1 cellular context compared by ENCODE assay signal in the genomic region with DNA sequence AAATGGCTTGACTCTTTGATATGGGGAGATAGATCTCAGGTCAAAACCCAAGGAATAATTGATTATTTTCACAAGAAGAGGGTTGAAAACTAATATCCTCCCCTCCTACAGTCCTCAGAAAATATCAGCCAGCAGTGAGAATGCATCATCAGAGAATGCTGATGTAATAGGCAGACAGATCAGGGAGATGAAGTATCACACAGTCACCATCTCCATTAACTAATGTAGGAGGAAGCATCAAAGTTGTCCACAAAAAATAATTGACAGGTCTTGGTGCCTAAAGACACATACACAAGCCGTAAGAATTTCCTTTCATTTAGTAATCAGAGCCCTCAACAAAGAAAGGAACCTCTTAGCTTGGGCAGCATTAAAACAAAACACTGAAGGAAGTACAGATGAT.
TF ChIP-seq lines count a peak whose summit lies in the region.

No MANE protein-coding gene starts in this region.

TF ChIP-seq in IMR-90, 13 proteins besides CTCF, POLR2A, EP300 and RAD21 (continued from another document):
- TF ChIP-seq, protein P1, sequence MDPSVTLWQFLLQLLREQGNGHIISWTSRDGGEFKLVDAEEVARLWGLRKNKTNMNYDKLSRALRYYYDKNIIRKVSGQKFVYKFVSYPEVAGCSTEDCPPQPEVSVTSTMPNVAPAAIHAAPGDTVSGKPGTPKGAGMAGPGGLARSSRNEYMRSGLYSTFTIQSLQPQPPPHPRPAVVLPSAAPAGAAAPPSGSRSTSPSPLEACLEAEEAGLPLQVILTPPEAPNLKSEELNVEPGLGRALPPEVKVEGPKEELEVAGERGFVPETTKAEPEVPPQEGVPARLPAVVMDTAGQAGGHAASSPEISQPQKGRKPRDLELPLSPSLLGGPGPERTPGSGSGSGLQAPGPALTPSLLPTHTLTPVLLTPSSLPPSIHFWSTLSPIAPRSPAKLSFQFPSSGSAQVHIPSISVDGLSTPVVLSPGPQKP (IDR thresholded peaks at IDR 0.05; ENCODE audit: borderline replicate concordance, low read depth, low read length): no peak
- no peak for TF ChIP-seq USF2 (IDR thresholded peaks at IDR 0.05; ENCODE audit: low read depth, low read length)
- TF ChIP-seq FOS (IDR thresholded peaks at IDR 0.05; ENCODE audit: low read depth, low read length): no peak
- no peak for TF ChIP-seq RCOR1 (IDR thresholded peaks at IDR 0.05; ENCODE audit: insufficient replicate concordance, low read length)
- TF ChIP-seq CHD1 (IDR thresholded peaks at IDR 0.05; ENCODE audit: low read depth, low read length): no peak
- no peak for TF ChIP-seq CEBPB (IDR thresholded peaks at IDR 0.05; ENCODE audit: low read depth, low read length)
- TF ChIP-seq BHLHE40 (IDR thresholded peaks at IDR 0.05; ENCODE audit: low read depth, low read length): no peak
- no peak for TF ChIP-seq NFE2L2 (IDR thresholded peaks at IDR 0.05; ENCODE audit: low read depth, low read length)
- no peak for TF ChIP-seq RFX5 (IDR thresholded peaks at IDR 0.05; ENCODE audit: low read depth, low read length)
- TF ChIP-seq MAZ (IDR thresholded peaks at IDR 0.05; ENCODE audit: borderline replicate concordance, low read depth, low read length): no peak
